ENCODE assay signal across 19 cellular contexts in the genomic region with DNA sequence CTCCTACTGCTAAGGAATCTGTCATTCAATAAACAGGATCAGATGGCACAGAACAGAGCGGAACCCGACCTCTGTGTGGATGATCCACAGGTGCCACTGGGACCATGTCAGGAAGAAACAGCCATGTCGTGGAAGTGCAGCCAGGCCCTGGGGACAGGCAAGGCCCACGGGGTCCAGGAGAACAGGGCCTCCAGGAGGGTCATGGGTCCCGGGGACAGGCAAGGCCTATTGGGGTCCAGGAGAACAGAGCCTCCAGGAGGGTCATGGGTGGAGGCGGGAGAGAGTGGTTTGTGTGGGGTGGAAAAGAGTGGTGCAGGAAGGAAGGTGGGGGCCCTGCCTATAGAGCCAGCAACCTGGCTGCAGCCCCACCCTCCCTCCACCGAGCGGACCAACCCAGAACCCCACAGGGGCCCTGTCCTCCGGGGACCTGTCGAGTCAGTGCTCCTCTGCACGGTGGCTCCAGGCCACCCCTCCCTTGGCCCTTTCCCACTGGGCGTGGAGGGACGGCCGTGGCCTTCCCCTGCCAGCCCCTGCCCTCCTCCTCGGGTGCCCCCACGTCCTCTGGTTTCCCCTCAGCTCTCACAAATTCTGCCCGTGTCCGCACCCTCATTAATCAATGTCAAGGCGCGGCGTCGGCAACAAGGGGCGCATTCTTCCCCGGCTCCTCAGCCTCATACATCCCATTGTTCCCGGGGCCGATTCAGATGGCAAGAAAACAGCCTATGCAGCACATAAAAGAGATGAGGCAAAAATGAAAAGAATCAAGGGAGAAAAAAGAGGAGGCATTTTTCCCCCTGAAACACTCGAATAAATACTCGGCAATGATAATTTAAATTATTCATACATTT.
DNase-seq lines count a peak whose midpoint lies in the region; ATAC-seq and TF ChIP-seq lines count a peak whose summit lies in the region.
"Had no signal": no experiment of that assay in that cellular context is flagged by ENCODE, and none has a peak within 500 bp of the region (broad histone marks: within the 10 kb centered on the region; RNA-seq: fewer than 3 reads in every experiment).

No MANE protein-coding gene starts in this region.

- H3K4me3 ChIP-seq in effector memory CD4-positive, alpha-beta T cell (ENCODE audit: insufficient read depth, low read depth, low read length, poor library complexity, severe bottlenecking) = no peak overlapping the region
- H3K4me3 ChIP-seq: BLaER1 treated with 17β-estradiol and CSF1 and Interleukin-3, amounts not matched to agents 10 nM and 100 nM; GM23248 had no signal

- intact Hi-C loops in head of caudate nucleus (cut with DNase I) = no loop called here

- H3K27me3 ChIP-seq in effector memory CD4-positive, alpha-beta T cell (replicated peaks; ENCODE audit: control insufficient read depth, insufficient read depth, low read length, poor library complexity, severe bottlenecking) = no peaks in the 10 kb centered on the region

- no peaks in the 10 kb centered on the region for H3K36me3 ChIP-seq in effector memory CD4-positive, alpha-beta T cell (ENCODE audit: control insufficient read depth, insufficient read depth, low read length)
- H3K36me3 ChIP-seq: BLaER1 treated with 17β-estradiol and CSF1 and Interleukin-3, amounts not matched to agents 10 nM and 100 nM had no signal

- peak; percentile 68 for DNase-seq in Ammon's horn (ENCODE audit: low spot score)
- DNase-seq in astrocyte of the hippocampus (ENCODE audit: low read depth, low spot score) = peak; percentile 78
- DNase-seq in head of caudate nucleus = peak in 32 of 42 donors; percentile 19 to 80 (median 48)
- no peak for DNase-seq in omental fat pad (ENCODE audit: low spot score)
- no peak for DNase-seq in effector memory CD4-positive, alpha-beta T cell
- no peak for DNase-seq in activated naive CD4-positive, alpha-beta T cell treated with anti-CD3 and anti-CD28 coated beads, Interleukin-2, amount 50 U/mL, for 16 hours
- DNase-seq: DMS153, GM23248, IMR-90, NCI-H1417, NCI-H1930, NCI-H2171, NCI-H774, SHP77 had no signal

- TF ChIP-seq CTCF in omental fat pad (IDR thresholded peaks at IDR 0.05) = no peak

- H3K4me1 ChIP-seq in effector memory CD4-positive, alpha-beta T cell (ENCODE audit: control insufficient read depth, insufficient read depth, low read length, poor library complexity, severe bottlenecking) = no peaks in the 10 kb centered on the region

- H3K27ac ChIP-seq in effector memory CD4-positive, alpha-beta T cell (ENCODE audit: insufficient read depth, low read length, poor library complexity, severe bottlenecking) = no peak overlapping the region
- H3K27ac ChIP-seq: 22Rv1; BLaER1 treated with 17β-estradiol and CSF1 and Interleukin-3, amounts not matched to agents 10 nM and 100 nM; GM23248 had no signal

- H3K9me3 ChIP-seq in effector memory CD4-positive, alpha-beta T cell (ENCODE audit: control insufficient read depth, low read length) = no peaks in the 10 kb centered on the region
- H3K9me3 ChIP-seq: BLaER1 treated with 17β-estradiol and CSF1 and Interleukin-3, amounts not matched to agents 10 nM and 100 nM had no signal

- peak; percentile 54 for ATAC-seq in omental fat pad (ENCODE audit: low FRiP score)
- no peak for ATAC-seq in GM18909 (IDR thresholded peaks at IDR 0.05; ENCODE audit: poor library complexity, unreplicated experiment)
- no peak for ATAC-seq in HG03571 (IDR thresholded peaks at IDR 0.05; ENCODE audit: unreplicated experiment)
- ATAC-seq: Panc1 had no signal

Comparison
In these comparisons a context has a peak if more than half of its experiments do, and no peak if none do; other contexts are left out.
1. DNase-seq: peak in Ammon's horn (single experiment), astrocyte of the hippocampus (single experiment) and head of caudate nucleus (32 of 42); none in omental fat pad (single experiment), effector memory CD4-positive, alpha-beta T cell (0 of 3) and activated naive CD4-positive, alpha-beta T cell treated with anti-CD3 and anti-CD28 coated beads, Interleukin-2, amount 50 U/mL, for 16 hours (single experiment).